ENCODE assay signal across 14 cellular contexts in genomic region chr2:62663443-62663842, GRCh38. TPM values are rescaled to one million over a fixed set of nuclear protein-coding genes. Genes with fewer than 3 reads are reported as not detected.
DNase-seq lines count a peak whose midpoint lies in the region; ATAC-seq, FAIRE-seq and TF ChIP-seq lines count a peak whose summit lies in the region.
"Had no signal": no experiment of that assay in that cellular context is flagged by ENCODE, and none has a peak within 500 bp of the region (broad histone marks: within the 10 kb centered on the region; RNA-seq: fewer than 3 reads in every experiment).

No MANE protein-coding gene starts in this region.

- H2BK20ac ChIP-seq in H1 (ENCODE audit: low read length): 0 out of 2 replicates have a peak overlapping the region, but pooled peaks have one; percentile 6

- TF ChIP-seq POLR2A in H1 (IDR thresholded peaks at IDR 0.05; ENCODE audit: control extremely low read depth in 1 of 2, low read depth in 2 of 2, low read length in 2 of 2) (no peak), transverse colon (IDR thresholded peaks at IDR 0.05) (no peak)

- no peak overlapping the region for H2BK120ac ChIP-seq in H1 (replicated peaks; ENCODE audit: low read depth, low read length)
- no peak overlapping the region for H2BK120ac ChIP-seq in mesenchymal stem cell (ENCODE audit: low read depth, low read length)

- no peak overlapping the region for H3K14ac ChIP-seq in H1 (ENCODE audit: insufficient read length)
- no peak overlapping the region for H3K14ac ChIP-seq in mesenchymal stem cell (ENCODE audit: low read length in 2 of 2)

- H3K27ac Mint-ChIP-seq in HFFc6: peak overlapping the region; percentile 94
- no peak overlapping the region for H3K27ac Mint-ChIP-seq in activated CD4-positive, alpha-beta T cell treated with anti-CD3 and anti-CD28 coated beads, Interleukin-2, amount 10 ng/mL, durations not matched to agents 24 days and 14 days

- H2BK12ac ChIP-seq in H1 (ENCODE audit: low read depth, low read length) (no peak overlapping the region), mesenchymal stem cell (ENCODE audit: low read length in 2 of 2) (no peak overlapping the region)

- no peaks in the 10 kb centered on the region for H3K27me3 ChIP-seq in H1 (replicated peaks in 1 of 4; ENCODE audit: control insufficient read depth in 3 of 4, extremely low read depth in 1 of 4, insufficient read depth in 3 of 4, low read length in 3 of 4)
- no peaks in the 10 kb centered on the region for H3K27me3 ChIP-seq in mesenchymal stem cell (ENCODE audit: control insufficient read depth in 1 of 2, insufficient read depth in 1 of 2, low read length in 2 of 2)
- no peaks in the 10 kb centered on the region for H3K27me3 ChIP-seq in transverse colon
- H3K27me3 ChIP-seq: body of pancreas, esophagus squamous epithelium had no signal

- TF ChIP-seq CTCF in HFFc6 (IDR thresholded peaks at IDR 0.05) (no peak), H1 (IDR thresholded peaks at IDR 0.05; ENCODE audit: control extremely low read depth in 1 of 3, insufficient read depth in 1 of 3, low read depth in 1 of 3, low read length in 3 of 3) (no peak), transverse colon (IDR thresholded peaks at IDR 0.05) (no peak)

- H3K79me1 ChIP-seq in H1 (ENCODE audit: low read depth, low read length) (no peaks in the 10 kb centered on the region), mesenchymal stem cell (replicated peaks; ENCODE audit: low read length, poor library complexity, severe bottlenecking) (no peaks in the 10 kb centered on the region)

- H3K9me3 Mint-ChIP-seq in HFFc6: no peaks in the 10 kb centered on the region
- no peaks in the 10 kb centered on the region for H3K9me3 Mint-ChIP-seq in activated CD4-positive, alpha-beta T cell treated with anti-CD3 and anti-CD28 coated beads, Interleukin-2, amount 10 ng/mL, durations not matched to agents 24 days and 14 days

- H3K4me3 ChIP-seq in H1 (ENCODE audit: extremely low read depth in 1 of 4, insufficient read depth in 2 of 4, low read depth in 3 of 4, low read length in 4 of 4) (no peak overlapping the region), mesenchymal stem cell (ENCODE audit: insufficient read depth in 1 of 2, low read depth in 1 of 2, low read length in 2 of 2) (no peak overlapping the region), transverse colon (no peak overlapping the region)
- H3K4me3 ChIP-seq: body of pancreas, esophagus squamous epithelium, prostate gland had no signal

- no peaks in the 10 kb centered on the region for H3K36me3 ChIP-seq in H1 (ENCODE audit: control insufficient read depth in 2 of 4, insufficient read depth in 4 of 4, low read length in 3 of 4)
- no peaks in the 10 kb centered on the region for H3K36me3 ChIP-seq in mesenchymal stem cell (ENCODE audit: control insufficient read depth in 1 of 2, insufficient read depth in 2 of 2, low read depth in 1 of 2, low read length in 2 of 2)
- no peaks in the 10 kb centered on the region for H3K36me3 ChIP-seq in transverse colon
- H3K36me3 ChIP-seq: esophagus squamous epithelium, prostate gland had no signal

- H3K4me1 Mint-ChIP-seq in HFFc6 (ENCODE audit: low read depth): peaks cover 69% of the 10 kb centered on the region
- H3K4me1 Mint-ChIP-seq in activated CD4-positive, alpha-beta T cell treated with anti-CD3 and anti-CD28 coated beads, Interleukin-2, amount 10 ng/mL, durations not matched to agents 24 days and 14 days: no peaks in the 10 kb centered on the region

- no peaks in the 10 kb centered on the region for H3K36me3 Mint-ChIP-seq in HFFc6 (ENCODE audit: low read depth)
- no peaks in the 10 kb centered on the region for H3K36me3 Mint-ChIP-seq in activated CD4-positive, alpha-beta T cell treated with anti-CD3 and anti-CD28 coated beads, Interleukin-2, amount 10 ng/mL, durations not matched to agents 24 days and 14 days (ENCODE audit: low read depth)

- H3K18ac ChIP-seq in H1 (ENCODE audit: extremely low read depth, low read length) (no peak overlapping the region), mesenchymal stem cell (ENCODE audit: low read depth in 1 of 2, low read length in 2 of 2) (no peak overlapping the region)

- no peak for TF ChIP-seq EP300 in H1 (IDR thresholded peaks at IDR 0.05; ENCODE audit: borderline replicate concordance in 1 of 2, low read depth in 2 of 2, low read length in 2 of 2)
- no peak for TF ChIP-seq EP300 in transverse colon (IDR thresholded peaks at IDR 0.05; ENCODE audit: low read depth)

- H3K56ac ChIP-seq in H1 (replicated peaks; ENCODE audit: insufficient read length, low read depth, low read length): no peak overlapping the region

- no peaks in the 10 kb centered on the region for H3K79me2 ChIP-seq in H1 (ENCODE audit: control insufficient read depth in 1 of 2, insufficient read depth in 2 of 2, low read length in 2 of 2)

- H3K23me2 ChIP-seq in H1 (ENCODE audit: low read depth, low read length): no peaks in the 10 kb centered on the region

- no peaks in the 10 kb centered on the region for H4K20me1 ChIP-seq in H1 (replicated peaks in 1 of 2; ENCODE audit: control insufficient read depth in 1 of 2, insufficient read depth in 2 of 2, low read length in 2 of 2)

- in situ Hi-C loops in transverse colon (cut with MboI; ENCODE audit: low pct_ligation_motif_present in 1 of 4, low pct_unique_long_range_greater_than_20kb in 1 of 4, low sequenced_read_pairs in 3 of 4): no loop called here

- H2BK15ac ChIP-seq in H1 (ENCODE audit: low read length) (no peak overlapping the region), mesenchymal stem cell (ENCODE audit: low read depth, poor library complexity, severe bottlenecking) (no peak overlapping the region)

- no peak overlapping the region for H4K8ac ChIP-seq in H1 (ENCODE audit: extremely low read depth, insufficient read depth, low read length)
- H4K8ac ChIP-seq in mesenchymal stem cell (ENCODE audit: low read length): no peak overlapping the region

- TF ChIP-seq RAD21 in H1 (IDR thresholded peaks at IDR 0.05 in 1 of 2, conservative IDR thresholded peaks at IDR 0.05 in 1 of 2; ENCODE audit: low read depth in 2 of 2, low read length in 2 of 2): no peak

- no peak for ATAC-seq in HG02981 (IDR thresholded peaks at IDR 0.05; ENCODE audit: unreplicated experiment)
- ATAC-seq: body of pancreas had no signal

- H3K9me3 ChIP-seq in H1 (ENCODE audit: insufficient read depth in 2 of 2, low read depth in 1 of 2, low read length in 1 of 2): no peaks in the 10 kb centered on the region
- no peaks in the 10 kb centered on the region for H3K9me3 ChIP-seq in mesenchymal stem cell (ENCODE audit: control insufficient read depth, low read length)
- no peaks in the 10 kb centered on the region for H3K9me3 ChIP-seq in transverse colon
- H3K9me3 ChIP-seq: body of pancreas, esophagus squamous epithelium, prostate gland had no signal

- H2AFZ ChIP-seq in H1 (ENCODE audit: low read length) (no peak overlapping the region), mesenchymal stem cell (ENCODE audit: low read depth, low read length) (no peak overlapping the region)

- no peak overlapping the region for H3K27ac ChIP-seq in H1 (ENCODE audit: low read depth, low read length)
- H3K27ac ChIP-seq in mesenchymal stem cell (ENCODE audit: low read length, poor library complexity, severe bottlenecking): no peak overlapping the region
- H3K27ac ChIP-seq in transverse colon: peak overlapping the region; percentile 67 to 82 (median 74)
- H3K27ac ChIP-seq: body of pancreas had no signal

- CTCF ChIA-PET in H1 (lab: Charles Lee; ENCODE audit: partially characterized antibody): interaction anchor here (0.8 to 1.5 kb wide), 3 partner anchors 12 to 191 kb away, joined by 3 to 4 read pairs (median 3); no protein-coding TSS in a partner anchor

- H3K4ac ChIP-seq in H1 (replicated peaks; ENCODE audit: insufficient read length, low read depth, low read length): no peak overlapping the region
- H3K4ac ChIP-seq in mesenchymal stem cell (ENCODE audit: low read depth in 1 of 2, low read length in 2 of 2): no peak overlapping the region

- H3K23ac ChIP-seq in H1 (ENCODE audit: insufficient read length): no peak overlapping the region
- no peak overlapping the region for H3K23ac ChIP-seq in mesenchymal stem cell (ENCODE audit: low read length in 2 of 2)

- H3K4me1 ChIP-seq in H1 (replicated peaks in 1 of 4; ENCODE audit: control insufficient read depth in 3 of 4, insufficient read depth in 4 of 4, low read length in 3 of 4) (peaks cover 0 to 5% (median 4%) of the 10 kb centered on the region in 4 experiments; a peak in 2 of 7 replicates), mesenchymal stem cell (ENCODE audit: control insufficient read depth, insufficient read depth, low read depth, low read length) (peaks cover 7% of the 10 kb centered on the region), transverse colon (peaks cover 0 to 48% (median 6%) of the 10 kb centered on the region in 4 donors)
- H3K4me1 ChIP-seq: body of pancreas, prostate gland had no signal

- DNase-seq in HFFc6 (peak; percentile 90), H1 (ENCODE audit: low read depth in 1 of 2, low spot score in 2 of 2) (no peak), mesenchymal stem cell (peak; percentile 81), transverse colon (no peak), frontal cortex (ENCODE audit: low spot score in 2 of 2) (no peak)
- no peak for DNase-seq in activated CD4-positive, alpha-beta T cell treated with anti-CD3 and anti-CD28 coated beads, Interleukin-2, amount 10 ng/mL, durations not matched to agents 24 days and 14 days
- DNase-seq: activated CD8-positive, alpha-beta memory T cell treated with anti-CD3 and anti-CD28 coated beads, Interleukin-2, amount 50 U/mL, for 4 hours; body of pancreas; DMS153; esophagus squamous epithelium; NCI-H2029 had no signal

- H4K91ac ChIP-seq in H1 (replicated peaks; ENCODE audit: insufficient read length, low read length) (no peak overlapping the region), mesenchymal stem cell (ENCODE audit: low read length) (no peak overlapping the region)

- H3K4me2 ChIP-seq in H1 (ENCODE audit: insufficient read depth in 1 of 2, low read depth in 2 of 2, low read length in 2 of 2) (no peak overlapping the region), mesenchymal stem cell (ENCODE audit: low read length, poor library complexity, severe bottlenecking) (no peak overlapping the region)

- H3K9ac ChIP-seq in H1 (replicated peaks in 1 of 4; ENCODE audit: extremely low read depth in 1 of 4, low read depth in 3 of 4, low read length in 3 of 4) (no peak overlapping the region), mesenchymal stem cell (ENCODE audit: low read length) (peak overlapping the region; percentile 77)

- POLR2A ChIA-PET in H1 (lab: Charles Lee; ENCODE audit: partially characterized antibody): interaction anchor here (0.6 kb wide), 1 partner anchor 347 kb away, joined by 3 read pairs; no protein-coding TSS in a partner anchor

- H3K4me3 Mint-ChIP-seq in HFFc6: peak overlapping the region; percentile 75; the same call in 1 of the 2 replicates
- no peak overlapping the region for H3K4me3 Mint-ChIP-seq in activated CD4-positive, alpha-beta T cell treated with anti-CD3 and anti-CD28 coated beads, Interleukin-2, amount 10 ng/mL, durations not matched to agents 24 days and 14 days

- peak; percentile 24 for FAIRE-seq in H1 (lab: Jason Lieb, UNC)
- FAIRE-seq in frontal cortex (lab: Jason Lieb, UNC): no peak
- FAIRE-seq: urothelium cell line had no signal

- H2BK5ac ChIP-seq in H1 (ENCODE audit: low read depth, low read length) (no peak overlapping the region), mesenchymal stem cell (ENCODE audit: low read depth, low read length, poor library complexity, severe bottlenecking) (no peak overlapping the region)

- H3K27me3 Mint-ChIP-seq in HFFc6 (ENCODE audit: insufficient read depth): peaks cover 4% of the 10 kb centered on the region; the same call in 1 of the 2 replicates
- H3K27me3 Mint-ChIP-seq in activated CD4-positive, alpha-beta T cell treated with anti-CD3 and anti-CD28 coated beads, Interleukin-2, amount 10 ng/mL, durations not matched to agents 24 days and 14 days: peaks cover 7% of the 10 kb centered on the region

- intact Hi-C loops in transverse colon (cut with DNase I; ENCODE audit: low total_unique reads): no loop called here
- intact Hi-C loops in activated CD4-positive, alpha-beta T cell treated with anti-CD3 and anti-CD28 coated beads, Interleukin-2, amount 10 ng/mL, durations not matched to agents 24 days and 14 days (cut with micrococcal nuclease): no loop called here

- H4K5ac ChIP-seq in H1 (ENCODE audit: insufficient read length, low read depth, low read length): no peak overlapping the region

- H2AK5ac ChIP-seq in H1 (ENCODE audit: low read depth, low read length): no peak overlapping the region
- H2AK5ac ChIP-seq in mesenchymal stem cell (ENCODE audit: low read length, severe bottlenecking): no peak overlapping the region

RNA-seq across cellular contexts. Expression of gene EHBP1, which starts 42.1 kb away (rescaled TPM):
- total RNA-seq in HFFc6 (2021; fragmentation: NEBNext Ultra II Directional; extraction: Animal tissue kit (Norgen Biotek cat#: 25700)): 10 to 100 TPM; 72.7 to 87.3 (median 80.6) TPM
- total RNA-seq in H1 (2021; fragmentation: NEBNext Ultra II Directional; extraction: Animal tissue kit (Norgen Biotek cat#: 25700)): 59.6 and 64.1 TPM in 2 replicates
- polyA plus RNA-seq in H1 (2011; rRNA removed): 8.1 and 12.0 TPM in 2 replicates
- polyA plus RNA-seq in H1 (2011; cell fraction: cytosol; rRNA removed): 21.4 TPM
- 13.8 TPM for polyA plus RNA-seq in H1 (2011; cell fraction: nucleus; rRNA removed)
- 30.3 to 55.8 TPM (median 42.8 TPM) in 4 replicates for polyA plus RNA-seq in H1 (2012, experiment 1 of 2)
- 1.7 TPM for polyA plus RNA-seq in H1 (2012, experiment 2 of 2)
- polyA plus RNA-seq in H1 (2013, experiment 1 of 2): 29.8 TPM
- 32.9 TPM for polyA plus RNA-seq in H1 (2013, experiment 2 of 2)
- 56.5 and 72.8 TPM in 2 replicates for polyA minus RNA-seq in H1 (2011; rRNA and poly(A)+ RNA removed)
- 34.4 TPM for polyA minus RNA-seq in H1 (2011; cell fraction: cytosol; rRNA and poly(A)+ RNA removed)
- polyA minus RNA-seq in H1 (2011; cell fraction: nucleus; rRNA and poly(A)+ RNA removed): 123 TPM
- polyA plus RNA-seq in mesenchymal stem cell (2013, experiment 1 of 2): 26.8 TPM
- polyA plus RNA-seq in mesenchymal stem cell (2013, experiment 2 of 2): 26.1 TPM
- total RNA-seq in transverse colon (10 to 100 TPM; 41.1 to 69.4 (median 47.0) TPM), frontal cortex (127 TPM)
- 23.9 and 27.4 TPM in 2 replicates for total RNA-seq in activated CD4-positive, alpha-beta T cell treated with anti-CD3 and anti-CD28 coated beads, Interleukin-2, amount 10 ng/mL, durations not matched to agents 24 days and 14 days

Comparison
In these comparisons a context has a peak if more than half of its experiments do, and no peak if none do; other contexts are left out.
1. DNase-seq: peak in HFFc6 (single experiment) and mesenchymal stem cell (single experiment); none in H1 (0 of 2), transverse colon (single experiment), frontal cortex (0 of 2) and activated CD4-positive, alpha-beta T cell treated with anti-CD3 and anti-CD28 coated beads, Interleukin-2, amount 10 ng/mL, durations not matched to agents 24 days and 14 days (single experiment).
2. H3K27ac ChIP-seq: peak in transverse colon (4 of 4); none in H1 (single experiment) and mesenchymal stem cell (single experiment).